Comparison of ENCODE assay signal across 8 cellular contexts in genomic region chr20:63102720-63103375, GRCh38.
DNase-seq lines count a peak whose midpoint lies in the region; TF ChIP-seq lines count a peak whose summit lies in the region.

No MANE protein-coding gene starts in this region.

- DNase-seq in GM04504 (ENCODE audit: low read depth), result peak; percentile 13
- peak; percentile 53 for DNase-seq in RPMI7951 (ENCODE audit: low read depth)
- peak; percentile 80 for DNase-seq in activated naive CD4-positive, alpha-beta T cell treated with anti-CD3 and anti-CD28 coated beads, Interleukin-2, amount 50 U/mL, for 16 hours
- DNase-seq in spleen, result peak; percentile 86
- DNase-seq in epidermal melanocyte (ENCODE audit: insufficient read length, low spot score), result no peak
- no peak for DNase-seq in dedifferentiated amniotic fluid mesenchymal stem cell (ENCODE audit: extremely low spot score)
- no peak for DNase-seq in ACHN

- WGBS in spleen, 5 donors, result 3 to 10% (median 4%) methylated on average over 25 to 56 of the region's 56 CpGs

- H3K9ac ChIP-seq in iPS-18a (ENCODE audit: low read length), result no peak overlapping the region

- in situ Hi-C loops in ACHN (cut with HindIII; ENCODE audit: low pct_ligation_motif_present, low pct_unique_long_range_greater_than_20kb, low sequenced_read_pairs), result no loop called here

- H3K36me3 ChIP-seq in iPS-18a (ENCODE audit: control insufficient read depth, low read depth, low read length) (no peaks in the 10 kb centered on the region), spleen (no peaks in the 10 kb centered on the region)

- TF ChIP-seq POLR2A in spleen (IDR thresholded peaks at IDR 0.05), result no peak

- H3K27me3 ChIP-seq in iPS-18a (ENCODE audit: control insufficient read depth, insufficient read depth, low read length) (peaks cover 54% of the 10 kb centered on the region), spleen (replicated peaks in 1 of 7) (peaks cover 0 to 87% (median 10%) of the 10 kb centered on the region in 7 donors)

- no peak overlapping the region for H3K27ac ChIP-seq in iPS-18a (ENCODE audit: low read length)
- H3K27ac ChIP-seq in spleen, result peak overlapping the region; percentile 69 to 89 (median 82)

- no peak for TF ChIP-seq CTCF in spleen (IDR thresholded peaks at IDR 0.05 in 8 of 11, conservative IDR thresholded peaks at IDR 0.05 in 3 of 11)

- H3K4me3 ChIP-seq in iPS-18a (ENCODE audit: low read length), result peak overlapping the region; percentile 13
- H3K4me3 ChIP-seq in spleen, result peak overlapping the region; percentile 63 to 83 (median 70)

- H3K9me3 ChIP-seq in iPS-18a (ENCODE audit: control insufficient read depth, low read depth, low read length) (no peaks in the 10 kb centered on the region), spleen (peaks cover 0 to 26% (median 6%) of the 10 kb centered on the region in 8 donors)

- intact Hi-C loops in spleen (cut with DNase I; ENCODE audit: low total_unique reads), result no loop called here

- H3K4me1 ChIP-seq in iPS-18a (ENCODE audit: control insufficient read depth, low read depth, low read length) (peaks cover 4% of the 10 kb centered on the region), spleen (peaks cover 0 to 15% (median 2%) of the 10 kb centered on the region in 6 donors)

Comparison
In these comparisons a context has a peak if more than half of its experiments do, and no peak if none do; other contexts are left out.
1. DNase-seq: peak in GM04504 (single experiment), RPMI7951 (single experiment), activated naive CD4-positive, alpha-beta T cell treated with anti-CD3 and anti-CD28 coated beads, Interleukin-2, amount 50 U/mL, for 16 hours (single experiment) and spleen (single experiment); none in epidermal melanocyte (single experiment), dedifferentiated amniotic fluid mesenchymal stem cell (single experiment) and ACHN (single experiment).